11 cellular contexts compared by ENCODE assay signal in genomic region chr18:63368611-63369010, GRCh38. TPM values are rescaled to one million over a fixed set of nuclear protein-coding genes. Genes with fewer than 3 reads are reported as not detected.
DNase-seq lines count a peak whose midpoint lies in the region; ATAC-seq and TF ChIP-seq lines count a peak whose summit lies in the region.
"Had no signal": no experiment of that assay in that cellular context is flagged by ENCODE, and none has a peak within 500 bp of the region (broad histone marks: within the 10 kb centered on the region; RNA-seq: fewer than 3 reads in every experiment).

No MANE protein-coding gene starts in this region.

- TF ChIP-seq CTCF in glutamatergic neuron (IDR thresholded peaks at IDR 0.05; ENCODE audit: partially characterized antibody, unreplicated experiment): no peak
- no peak for TF ChIP-seq CTCF in left lung (IDR thresholded peaks at IDR 0.05)

- H3K27ac ChIP-seq in left lung: no peak overlapping the region

- intact Hi-C loops in left lung (cut with DNase I): loop anchor here in 1 of 2 donors (10.0 kb wide), 1 partner anchor 56 kb away; the partner anchor contains the start of gene VPS4B

- CTCF ChIA-PET in activated CD4-positive, alpha-beta memory T cell treated with anti-CD3 and anti-CD28 coated beads, Interleukin-2, amount 10 ng/mL, durations not matched to agents 7 days and 5 days (lab: Charles Lee): interaction anchor here (1.0 kb wide), 1 partner anchor 352 kb away, joined by 3 read pairs; no protein-coding TSS in a partner anchor

- peaks cover 3 to 6% of the 10 kb centered on the region in 2 donors for H3K9me3 Mint-ChIP-seq in activated T-cell treated with anti-CD3 and anti-CD28 coated beads, Interleukin-2, amount 50 U/mL, for 72 hours
- peaks cover 20% of the 10 kb centered on the region for H3K9me3 Mint-ChIP-seq in activated CD4-positive, alpha-beta memory T cell treated with anti-CD3 and anti-CD28 coated beads, Interleukin-2, amount 10 ng/mL, durations not matched to agents 7 days and 5 days
- peaks cover 7% of the 10 kb centered on the region for H3K9me3 Mint-ChIP-seq in glutamatergic neuron (ENCODE audit: unreplicated experiment)
- peaks cover 0 to 8% of the 10 kb centered on the region in 2 donors for H3K9me3 Mint-ChIP-seq in stimulated activated naive B cell treated with anti-CD40 and anti-IgM and Interleukin-4, amounts not matched to agents 10 μg/mL and 1 μg/mL and 100 μg/mL, for 72 hours

- peaks cover 12 to 24% of the 10 kb centered on the region in 2 donors for H3K36me3 Mint-ChIP-seq in activated T-cell treated with anti-CD3 and anti-CD28 coated beads, Interleukin-2, amount 50 U/mL, for 72 hours (ENCODE audit: insufficient read depth in 2 of 2)
- peaks cover 23% of the 10 kb centered on the region for H3K36me3 Mint-ChIP-seq in activated CD4-positive, alpha-beta memory T cell treated with anti-CD3 and anti-CD28 coated beads, Interleukin-2, amount 10 ng/mL, durations not matched to agents 7 days and 5 days (ENCODE audit: low read depth)
- no peaks in the 10 kb centered on the region for H3K36me3 Mint-ChIP-seq in glutamatergic neuron (ENCODE audit: unreplicated experiment)
- H3K36me3 Mint-ChIP-seq in stimulated activated naive B cell treated with anti-CD40 and anti-IgM and Interleukin-4, amounts not matched to agents 10 μg/mL and 1 μg/mL and 100 μg/mL, for 72 hours: peaks cover 2 to 14% of the 10 kb centered on the region in 2 donors

- DNase-seq in activated T-cell treated with anti-CD3 and anti-CD28 coated beads, Interleukin-2, amount 50 U/mL, for 72 hours: no peak
- DNase-seq in activated T-cell treated with anti-CD3 and anti-CD28 coated beads for 4 hours (no peak), glutamatergic neuron (no peak), ACHN (no peak), mucosa of gallbladder (ENCODE audit: low spot score) (no peak), left lung (no peak)
- no peak for DNase-seq in activated CD4-positive, alpha-beta memory T cell treated with anti-CD3 and anti-CD28 coated beads, Interleukin-2, amount 10 ng/mL, durations not matched to agents 7 days and 5 days
- DNase-seq in stimulated activated naive B cell treated with anti-CD40 and anti-IgM and Interleukin-4, amounts not matched to agents 10 μg/mL and 1 μg/mL and 100 μg/mL, for 72 hours: no peak
- DNase-seq: islet precursor cell, NCI-H345, SJCRH30 had no signal

- no peaks in the 10 kb centered on the region for H3K9me3 ChIP-seq in left lung
- H3K9me3 ChIP-seq: SJCRH30 had no signal

- H3K4me3 Mint-ChIP-seq in activated T-cell treated with anti-CD3 and anti-CD28 coated beads, Interleukin-2, amount 50 U/mL, for 72 hours: peak overlapping the region; percentile 96
- H3K4me3 Mint-ChIP-seq in activated CD4-positive, alpha-beta memory T cell treated with anti-CD3 and anti-CD28 coated beads, Interleukin-2, amount 10 ng/mL, durations not matched to agents 7 days and 5 days: peak overlapping the region; percentile 92
- H3K4me3 Mint-ChIP-seq in glutamatergic neuron (ENCODE audit: unreplicated experiment): peak overlapping the region; percentile 82
- H3K4me3 Mint-ChIP-seq in stimulated activated naive B cell treated with anti-CD40 and anti-IgM and Interleukin-4, amounts not matched to agents 10 μg/mL and 1 μg/mL and 100 μg/mL, for 72 hours: peak overlapping the region; percentile 93 to 96

- H3K36me3 ChIP-seq in left lung: no peaks in the 10 kb centered on the region
- H3K36me3 ChIP-seq: SJCRH30 had no signal

- POLR2A ChIA-PET in activated CD4-positive, alpha-beta memory T cell treated with anti-CD3 and anti-CD28 coated beads, Interleukin-2, amount 10 ng/mL, durations not matched to agents 7 days and 5 days (lab: Charles Lee): interaction anchor here (1.0 to 2.1 kb wide), 4 partner anchors 13 to 54 kb away, joined by 3 to 10 read pairs (median 7); partner anchors contain the start of gene VPS4B

- peaks cover 0 to 31% of the 10 kb centered on the region in 2 donors for H3K4me1 ChIP-seq in left lung
- H3K4me1 ChIP-seq: SJCRH30 had no signal

- no peak for ATAC-seq in activated T-cell treated with anti-CD3 and anti-CD28 coated beads, Interleukin-2, amount 50 U/mL, for 72 hours (replicated peaks in 1 of 2)
- no peak for ATAC-seq in stimulated activated naive B cell treated with anti-CD40 and anti-IgM and Interleukin-4, amounts not matched to agents 10 μg/mL and 1 μg/mL and 100 μg/mL, for 72 hours (replicated peaks)
- ATAC-seq in left lung: no peak

- in situ Hi-C loops in ACHN (cut with HindIII; ENCODE audit: low pct_ligation_motif_present, low pct_unique_long_range_greater_than_20kb, low sequenced_read_pairs): no loop called here

- H3K27me3 Mint-ChIP-seq in activated T-cell treated with anti-CD3 and anti-CD28 coated beads, Interleukin-2, amount 50 U/mL, for 72 hours (ENCODE audit: low read depth): no peaks in the 10 kb centered on the region
- no peaks in the 10 kb centered on the region for H3K27me3 Mint-ChIP-seq in activated CD4-positive, alpha-beta memory T cell treated with anti-CD3 and anti-CD28 coated beads, Interleukin-2, amount 10 ng/mL, durations not matched to agents 7 days and 5 days
- peaks cover 4% of the 10 kb centered on the region for H3K27me3 Mint-ChIP-seq in glutamatergic neuron (ENCODE audit: unreplicated experiment)
- no peaks in the 10 kb centered on the region for H3K27me3 Mint-ChIP-seq in stimulated activated naive B cell treated with anti-CD40 and anti-IgM and Interleukin-4, amounts not matched to agents 10 μg/mL and 1 μg/mL and 100 μg/mL, for 72 hours

- H3K27me3 ChIP-seq in left lung: no peaks in the 10 kb centered on the region
- H3K27me3 ChIP-seq: SJCRH30 had no signal

- peak overlapping the region in 1 of 2 donors; percentile 69 for H3K4me3 ChIP-seq in left lung

- peak overlapping the region; percentile 88 for H3K27ac Mint-ChIP-seq in activated T-cell treated with anti-CD3 and anti-CD28 coated beads, Interleukin-2, amount 50 U/mL, for 72 hours
- no peak overlapping the region for H3K27ac Mint-ChIP-seq in activated CD4-positive, alpha-beta memory T cell treated with anti-CD3 and anti-CD28 coated beads, Interleukin-2, amount 10 ng/mL, durations not matched to agents 7 days and 5 days
- H3K27ac Mint-ChIP-seq in glutamatergic neuron (ENCODE audit: unreplicated experiment): no peak overlapping the region
- H3K27ac Mint-ChIP-seq in stimulated activated naive B cell treated with anti-CD40 and anti-IgM and Interleukin-4, amounts not matched to agents 10 μg/mL and 1 μg/mL and 100 μg/mL, for 72 hours: peak overlapping the region; percentile 88

- H3K4me1 Mint-ChIP-seq in activated T-cell treated with anti-CD3 and anti-CD28 coated beads, Interleukin-2, amount 50 U/mL, for 72 hours (ENCODE audit: low read depth): peaks cover 41% of the 10 kb centered on the region
- H3K4me1 Mint-ChIP-seq in activated CD4-positive, alpha-beta memory T cell treated with anti-CD3 and anti-CD28 coated beads, Interleukin-2, amount 10 ng/mL, durations not matched to agents 7 days and 5 days: peaks cover 39% of the 10 kb centered on the region
- peaks cover 5% of the 10 kb centered on the region for H3K4me1 Mint-ChIP-seq in glutamatergic neuron (ENCODE audit: low read depth, unreplicated experiment)
- H3K4me1 Mint-ChIP-seq in stimulated activated naive B cell treated with anti-CD40 and anti-IgM and Interleukin-4, amounts not matched to agents 10 μg/mL and 1 μg/mL and 100 μg/mL, for 72 hours: peaks cover 10 to 24% of the 10 kb centered on the region in 2 donors

RNA-seq across cellular contexts. Expression of gene KDSR, which starts 1.6 kb away (rescaled TPM):
- total RNA-seq in activated T-cell treated with anti-CD3 and anti-CD28 coated beads, Interleukin-2, amount 50 U/mL, for 72 hours: 10 to 100 TPM; 69.6 to 81.0 TPM
- 10 to 100 TPM; 60.9 to 66.4 TPM for total RNA-seq in activated CD4-positive, alpha-beta memory T cell treated with anti-CD3 and anti-CD28 coated beads, Interleukin-2, amount 10 ng/mL, durations not matched to agents 7 days and 5 days
- total RNA-seq in glutamatergic neuron (ENCODE audit: unreplicated experiment): 31.1 TPM
- total RNA-seq in mucosa of gallbladder: 59.4 TPM
- 10 to 100 TPM; 62.5 to 70.2 TPM for total RNA-seq in left lung

RNA-seq across cellular contexts. Expression of gene BCL2, which starts 49.0 kb away (rescaled TPM):
- total RNA-seq in activated T-cell treated with anti-CD3 and anti-CD28 coated beads, Interleukin-2, amount 50 U/mL, for 72 hours: 100 to 1,000 TPM in 1 of 2 donors, 10 to 100 TPM in 1; 98.3 to 133 TPM
- total RNA-seq in activated CD4-positive, alpha-beta memory T cell treated with anti-CD3 and anti-CD28 coated beads, Interleukin-2, amount 10 ng/mL, durations not matched to agents 7 days and 5 days: 100 to 1,000 TPM; 102 to 109 TPM
- total RNA-seq in glutamatergic neuron (ENCODE audit: unreplicated experiment): 6.8 TPM
- total RNA-seq in mucosa of gallbladder: 18.5 TPM
- 1 to 10 TPM; 6.3 to 8.7 TPM for total RNA-seq in left lung

RNA-seq across cellular contexts. Expression of gene VPS4B, which starts 53.7 kb away (rescaled TPM):
- 10 to 100 TPM; 70.8 to 75.5 TPM for total RNA-seq in activated T-cell treated with anti-CD3 and anti-CD28 coated beads, Interleukin-2, amount 50 U/mL, for 72 hours
- total RNA-seq in activated CD4-positive, alpha-beta memory T cell treated with anti-CD3 and anti-CD28 coated beads, Interleukin-2, amount 10 ng/mL, durations not matched to agents 7 days and 5 days: 10 to 100 TPM; 72.4 to 77.0 TPM
- 44.5 TPM for total RNA-seq in glutamatergic neuron (ENCODE audit: unreplicated experiment)
- 80.5 TPM for total RNA-seq in mucosa of gallbladder
- total RNA-seq in left lung: 10 to 100 TPM; 57.0 to 71.4 TPM

Comparison
In these comparisons a context has a peak if more than half of its experiments do, and no peak if none do; other contexts are left out.
1. H3K27ac Mint-ChIP-seq: peak in activated T-cell treated with anti-CD3 and anti-CD28 coated beads, Interleukin-2, amount 50 U/mL, for 72 hours (single experiment) and stimulated activated naive B cell treated with anti-CD40 and anti-IgM and Interleukin-4, amounts not matched to agents 10 μg/mL and 1 μg/mL and 100 μg/mL, for 72 hours (single experiment); none in activated CD4-positive, alpha-beta memory T cell treated with anti-CD3 and anti-CD28 coated beads, Interleukin-2, amount 10 ng/mL, durations not matched to agents 7 days and 5 days (single experiment) and glutamatergic neuron (single experiment).
2. Peak in every context shown above with its lines, with median percentiles within 50 percentile points of each other: H3K4me3 Mint-ChIP-seq.